In genomic region chr18:63141777-63142176, GRCh38 we compare ENCODE assay signal across 11 cellular contexts.
DNase-seq lines count a peak whose midpoint lies in the region; ATAC-seq and TF ChIP-seq lines count a peak whose summit lies in the region.
"Had no signal": no experiment of that assay in that cellular context is flagged by ENCODE, and none has a peak within 500 bp of the region (broad histone marks: within the 10 kb centered on the region; RNA-seq: fewer than 3 reads in every experiment).

No MANE protein-coding gene starts in this region.

- H3K9me3 Mint-ChIP-seq in mesothelial cell of epicardium (no peaks in the 10 kb centered on the region), HFFc6 (no peaks in the 10 kb centered on the region)
- H3K9me3 Mint-ChIP-seq: neural crest cell had no signal

- ATAC-seq in GM19395 (IDR thresholded peaks at IDR 0.05; ENCODE audit: unreplicated experiment) (peak; percentile 55), HG03066 (IDR thresholded peaks at IDR 0.05; ENCODE audit: low read depth, unreplicated experiment) (peak; percentile 36)
- ATAC-seq: heart left ventricle had no signal

- H3K27me3 Mint-ChIP-seq in mesothelial cell of epicardium (ENCODE audit: low read depth) (peaks cover 2% of the 10 kb centered on the region), HFFc6 (ENCODE audit: insufficient read depth) (peaks cover 31% of the 10 kb centered on the region)

- TF ChIP-seq POLR2A in Raji (IDR thresholded peaks at IDR 0.05; ENCODE audit: insufficient read depth, low read depth, low read length), result peak; percentile 36; the same call in 1 of the 2 replicates

- DNase-seq in GM12864 (ENCODE audit: low read depth) (peak; percentile 91), mesothelial cell of epicardium (ENCODE audit: low spot score in 2 of 2, unreplicated experiment in 2 of 2) (no peak), SW 1271 (lab: John Stamatoyannopoulos, UW) (no peak), HFFc6 (no peak), amygdala (lab: John Stamatoyannopoulos, UW) (no peak)
- DNase-seq: T-helper 2 cell had no signal

- H3K4me3 Mint-ChIP-seq in mesothelial cell of epicardium (no peak overlapping the region), HFFc6 (no peak overlapping the region)
- H3K4me3 Mint-ChIP-seq: neural crest cell had no signal

- H3K4me1 Mint-ChIP-seq in mesothelial cell of epicardium, result peaks cover 34% of the 10 kb centered on the region
- no peaks in the 10 kb centered on the region; the same call in 1 of the 2 replicates for H3K4me1 Mint-ChIP-seq in HFFc6 (ENCODE audit: low read depth)

- H3K27ac Mint-ChIP-seq in mesothelial cell of epicardium (no peak overlapping the region), HFFc6 (no peak overlapping the region)

- no peaks in the 10 kb centered on the region for H3K36me3 Mint-ChIP-seq in mesothelial cell of epicardium
- no peaks in the 10 kb centered on the region for H3K36me3 Mint-ChIP-seq in HFFc6 (ENCODE audit: low read depth)

- TF ChIP-seq CTCF in GM12864 (IDR thresholded peaks at IDR 0.05; ENCODE audit: low read depth, low read length, missing control alignments), result no peak
- no peak for TF ChIP-seq CTCF in mesothelial cell of epicardium (IDR thresholded peaks at IDR 0.05; ENCODE audit: unreplicated experiment)
- no peak for TF ChIP-seq CTCF in HFFc6 (IDR thresholded peaks at IDR 0.05)

- H3K4me3 ChIP-seq in GM12864 (ENCODE audit: low read depth, low read length), result peak overlapping the region; percentile 10; the same call in 1 of the 2 replicates
- H3K4me3 ChIP-seq: heart left ventricle had no signal
